In genomic region chr12:26713885-26714383, GRCh38 we compare ENCODE assay signal across 14 cellular contexts.
A peak's percentile ranks its signal among the peaks of the same experiment; 100 is the strongest.
DNase-seq lines count a peak whose midpoint lies in the region; ATAC-seq and TF ChIP-seq lines count a peak whose summit lies in the region.
"Had no signal": no experiment of that assay in that cellular context is flagged by ENCODE, and none has a peak within 500 bp of the region (broad histone marks: within the 10 kb centered on the region; RNA-seq: fewer than 3 reads in every experiment).

No MANE protein-coding gene starts in this region.

- H4K20me1 ChIP-seq in SU-DHL-6 (ENCODE audit: low read depth, low read length) (no peaks in the 10 kb centered on the region), H9 (ENCODE audit: control insufficient read depth, insufficient read depth, insufficient read length) (no peaks in the 10 kb centered on the region)

- ATAC-seq in GM18519 (IDR thresholded peaks at IDR 0.05; ENCODE audit: low FRiP score, unreplicated experiment) (peak; percentile 60), GM21381 (IDR thresholded peaks at IDR 0.05; ENCODE audit: unreplicated experiment) (peak; percentile 71), HG03025 (IDR thresholded peaks at IDR 0.05; ENCODE audit: low FRiP score, unreplicated experiment) (peak; percentile 75), mucosa of descending colon (no peak)

- H3K4me3 ChIP-seq in SU-DHL-6 (ENCODE audit: insufficient read depth, low read length, poor library complexity, severe bottlenecking) (peak overlapping the region; percentile 5), mucosa of descending colon (no peak overlapping the region)
- H3K4me3 ChIP-seq: testis had no signal

- H2AFZ ChIP-seq in SU-DHL-6 (ENCODE audit: low read depth, low read length, severe bottlenecking) (peak overlapping the region; percentile 15), H9 (ENCODE audit: low read length) (no peak overlapping the region)

- H3K9me3 ChIP-seq in SU-DHL-6 (ENCODE audit: insufficient read depth, low read length) (no peaks in the 10 kb centered on the region), mucosa of descending colon (no peaks in the 10 kb centered on the region), H9 (ENCODE audit: control insufficient read depth, low read depth, low read length) (no peaks in the 10 kb centered on the region)
- H3K9me3 ChIP-seq: testis had no signal

- H3K4me1 Mint-ChIP-seq in H9, result peaks cover 18 to 24% of the 10 kb centered on the region in 2 experiments
- H3K4me1 Mint-ChIP-seq: CD8-positive, alpha-beta memory T cell; central memory CD8-positive, alpha-beta T cell had no signal

- H3K27me3 Mint-ChIP-seq in H9 (ENCODE audit: low read depth), result no peaks in the 10 kb centered on the region
- H3K27me3 Mint-ChIP-seq: CD8-positive, alpha-beta memory T cell; central memory CD8-positive, alpha-beta T cell had no signal

- no peak overlapping the region for H3K14ac ChIP-seq in H9 (ENCODE audit: insufficient read depth, low read length)

- no peak overlapping the region for H3K4me3 Mint-ChIP-seq in H9
- H3K4me3 Mint-ChIP-seq: activated T-helper 1 cell treated with anti-CD3 and anti-CD28 coated beads, Interleukin-12 subunit alpha, Interleukin-12 subunit beta, Interleukin-2, Interleukin-4 antibody, amounts not matched to agents 30 ng/mL and 10 ng/mL and 1 ng/mL, durations not matched to agents 14 hours and 24 hours and 36 hours; CD8-positive, alpha-beta memory T cell; central memory CD8-positive, alpha-beta T cell had no signal

- no peak overlapping the region for H3K56ac ChIP-seq in H9 (ENCODE audit: insufficient read length, low read depth, low read length)

- H3K4me2 ChIP-seq in SU-DHL-6 (ENCODE audit: low read depth, low read length, poor library complexity, severe bottlenecking), result peak overlapping the region; percentile 52
- no peak overlapping the region for H3K4me2 ChIP-seq in H9 (ENCODE audit: insufficient read depth, insufficient read length, low read length)

- no peak overlapping the region for H3K23ac ChIP-seq in H9 (ENCODE audit: insufficient read length, low read depth, low read length)

- no peak overlapping the region for H4K91ac ChIP-seq in H9 (ENCODE audit: insufficient read length, low read depth, low read length)

- no peak overlapping the region for H2BK15ac ChIP-seq in H9 (ENCODE audit: low read depth, low read length)

- WGBS in H9 (ENCODE audit: extremely low coverage, insufficient read length, low lambda C conversion rate), result no CpG with 5 or more reads among the region's 8 CpGs

- H3K23me2 ChIP-seq in H9 (ENCODE audit: insufficient read length, low read depth, low read length, poor library complexity, severe bottlenecking), result no peaks in the 10 kb centered on the region

- no peaks in the 10 kb centered on the region for H3K4me1 ChIP-seq in mucosa of descending colon (ENCODE audit: low read depth)
- H3K4me1 ChIP-seq in H9 (ENCODE audit: insufficient read depth, low read length), result peaks cover 3% of the 10 kb centered on the region; the same call in 1 of the 2 replicates
- H3K4me1 ChIP-seq: testis had no signal

- no peak overlapping the region for H2BK20ac ChIP-seq in H9 (ENCODE audit: low read depth, low read length, poor library complexity, severe bottlenecking)

- H2AK5ac ChIP-seq in H9 (ENCODE audit: insufficient read length, low read length), result no peak overlapping the region

- H3F3A ChIP-seq in SU-DHL-6 (ENCODE audit: insufficient read depth), result peaks cover 17% of the 10 kb centered on the region; the same call in 1 of the 2 replicates

- H3K9ac ChIP-seq in SU-DHL-6 (ENCODE audit: low read length), result peak overlapping the region; percentile 9; the same call in 1 of the 2 replicates
- no peak overlapping the region for H3K9ac ChIP-seq in H9 (ENCODE audit: extremely low read depth, insufficient read length, low read length)

- H3K36me3 ChIP-seq in SU-DHL-6 (ENCODE audit: low read length), result 0 out of 2 replicates have a peak, but pooled peaks cover 3% of the 10 kb centered on the region
- H3K36me3 ChIP-seq in mucosa of descending colon (ENCODE audit: low read depth), result no peaks in the 10 kb centered on the region

- DNase-seq in NCI-H774 (lab: John Stamatoyannopoulos, UW), result no peak
- no peak for DNase-seq in activated naive CD4-positive, alpha-beta T cell (lab: John Stamatoyannopoulos, UW)
- no peak for DNase-seq in mucosa of descending colon
- no peak for DNase-seq in H9
- DNase-seq: CD8-positive, alpha-beta memory T cell; NCI-H2029; stimulated activated CD4-positive, alpha-beta T cell treated with anti-CD3 and anti-CD28 coated beads, Interleukin-4, amount 100 ng/mL, for 24 hours; testis had no signal

- H3K9me2 ChIP-seq in SU-DHL-6 (replicated peaks; ENCODE audit: insufficient read depth, low read length), result no peaks in the 10 kb centered on the region

- peaks cover 0 to 6% (median 3%) of the 10 kb centered on the region in 3 experiments; a peak in 3 of 7 replicates for H3K36me3 Mint-ChIP-seq in H9 (ENCODE audit: insufficient read depth in 1 of 3, low read depth in 3 of 3)

- H2BK12ac ChIP-seq in H9 (ENCODE audit: insufficient read length, low read depth, low read length), result no peak overlapping the region

- H3K27ac ChIP-seq in SU-DHL-6 (ENCODE audit: low read depth, low read length) (peak overlapping the region; percentile 57), H9 (ENCODE audit: insufficient read length, low read depth, low read length) (no peak overlapping the region)
- H3K27ac ChIP-seq: testis had no signal

- H3K79me1 ChIP-seq in H9 (ENCODE audit: insufficient read depth, low read depth, low read length, poor library complexity, severe bottlenecking), result no peaks in the 10 kb centered on the region

- intact Hi-C loops in mucosa of descending colon (cut with DNase I, micrococcal nuclease), result no loop called here

- no peak overlapping the region for H4K8ac ChIP-seq in H9 (replicated peaks; ENCODE audit: insufficient read length, low read depth, low read length)

- no peak overlapping the region for H4K5ac ChIP-seq in H9 (ENCODE audit: insufficient read length, low read depth, low read length)

- no peak overlapping the region for H2BK120ac ChIP-seq in H9 (ENCODE audit: low read depth, low read length, poor library complexity, severe bottlenecking)

- no peak overlapping the region for H2BK5ac ChIP-seq in H9 (ENCODE audit: insufficient read length, low read length)

- H3K79me2 ChIP-seq in SU-DHL-6 (ENCODE audit: insufficient read depth, low read length), result no peaks in the 10 kb centered on the region
- no peaks in the 10 kb centered on the region for H3K79me2 ChIP-seq in H9 (ENCODE audit: insufficient read depth, low read length)

- H3T11ph ChIP-seq in H9 (ENCODE audit: low read length), result no peak overlapping the region

- H3K27me3 ChIP-seq in SU-DHL-6 (ENCODE audit: low read length), result no peaks in the 10 kb centered on the region
- H3K27me3 ChIP-seq in H9 (ENCODE audit: insufficient read depth, low read length), result no peaks in the 10 kb centered on the region; the same call in 1 of the 2 replicates
- H3K27me3 ChIP-seq: testis had no signal

- no peak overlapping the region for H3K18ac ChIP-seq in H9 (ENCODE audit: insufficient read length, low read depth, low read length)

- no peak overlapping the region for H3K27ac Mint-ChIP-seq in H9
- H3K27ac Mint-ChIP-seq: activated T-helper 1 cell treated with anti-CD3 and anti-CD28 coated beads, Interleukin-12 subunit alpha, Interleukin-12 subunit beta, Interleukin-2, Interleukin-4 antibody, amounts not matched to agents 30 ng/mL and 10 ng/mL and 1 ng/mL, durations not matched to agents 14 hours and 24 hours and 36 hours had no signal

- no peaks in the 10 kb centered on the region for H3K9me3 Mint-ChIP-seq in H9
- H3K9me3 Mint-ChIP-seq: activated T-helper 1 cell treated with anti-CD3 and anti-CD28 coated beads, Interleukin-12 subunit alpha, Interleukin-12 subunit beta, Interleukin-2, Interleukin-4 antibody, amounts not matched to agents 30 ng/mL and 10 ng/mL and 1 ng/mL, durations not matched to agents 14 hours and 24 hours and 36 hours; CD8-positive, alpha-beta memory T cell; central memory CD8-positive, alpha-beta T cell had no signal

- no peak for TF ChIP-seq CTCF in SU-DHL-6 (IDR thresholded peaks at IDR 0.05; ENCODE audit: insufficient read depth, low read length, poor library complexity, severe bottlenecking)
- no peak for TF ChIP-seq CTCF in mucosa of descending colon (IDR thresholded peaks at IDR 0.05)
- TF ChIP-seq CTCF in H9 (conservative IDR thresholded peaks at IDR 0.05), result no peak

- no peak overlapping the region for H3K4ac ChIP-seq in H9 (ENCODE audit: low read depth, low read length)
